ENCODE assay signal across 8 cellular contexts in genomic region chr2:128091691-128092050, GRCh38. TPM values are rescaled to one million over a fixed set of nuclear protein-coding genes. Genes with fewer than 3 reads are reported as not detected.
DNase-seq lines count a peak whose midpoint lies in the region; ATAC-seq and TF ChIP-seq lines count a peak whose summit lies in the region.

No MANE protein-coding gene starts in this region.

- peaks cover 51% of the 10 kb centered on the region for H3K4me1 Mint-ChIP-seq in stimulated activated naive CD8-positive, alpha-beta T cell treated with anti-CD3 and anti-CD28 coated beads, Interleukin-15, Interleukin-2, amounts not matched to agents 100 ng/mL and 50 ng/mL, for 24 hours (ENCODE audit: low read depth)
- H3K4me1 Mint-ChIP-seq in neural crest cell, result peaks cover 35% of the 10 kb centered on the region

- no peaks in the 10 kb centered on the region for H3K9me3 Mint-ChIP-seq in stimulated activated naive CD8-positive, alpha-beta T cell treated with anti-CD3 and anti-CD28 coated beads, Interleukin-15, Interleukin-2, amounts not matched to agents 100 ng/mL and 50 ng/mL, for 24 hours
- H3K9me3 Mint-ChIP-seq in neural crest cell, result no peaks in the 10 kb centered on the region

- H3F3A ChIP-seq in SU-DHL-6 (ENCODE audit: insufficient read depth), result peaks cover 17% of the 10 kb centered on the region; the same call in 1 of the 2 replicates

- H3K27ac ChIP-seq in SU-DHL-6 (ENCODE audit: low read depth, low read length), result peak overlapping the region; percentile 47
- peak overlapping the region; percentile 64 for H3K27ac ChIP-seq in epithelial cell of prostate

- H3K4me3 Mint-ChIP-seq in stimulated activated naive CD8-positive, alpha-beta T cell treated with anti-CD3 and anti-CD28 coated beads, Interleukin-15, Interleukin-2, amounts not matched to agents 100 ng/mL and 50 ng/mL, for 24 hours, result peak overlapping the region; percentile 96
- H3K4me3 Mint-ChIP-seq in neural crest cell, result peak overlapping the region; percentile 99

- TF ChIP-seq CTCF in SU-DHL-6 (IDR thresholded peaks at IDR 0.05; ENCODE audit: insufficient read depth, low read length, poor library complexity, severe bottlenecking) (no peak), neural crest cell (conservative IDR thresholded peaks at IDR 0.05) (no peak)

- H3K79me2 ChIP-seq in SU-DHL-6 (ENCODE audit: insufficient read depth, low read length), result peaks cover 56% of the 10 kb centered on the region

- no peaks in the 10 kb centered on the region for H3K27me3 ChIP-seq in SU-DHL-6 (ENCODE audit: low read length)

- no peak for DNase-seq in stimulated activated naive CD8-positive, alpha-beta T cell treated with anti-CD3 and anti-CD28 coated beads, Interleukin-15, Interleukin-2, amounts not matched to agents 100 U/mL and 50 U/mL, for 24 hours
- DNase-seq in epithelial cell of prostate (ENCODE audit: low read depth, low spot score), result no peak
- DNase-seq in neural crest cell (ENCODE audit: low read depth, low spot score), result no peak
- DNase-seq in cerebellum (ENCODE audit: low spot score), result no peak
- DNase-seq in stimulated activated CD4-positive, alpha-beta T cell treated with anti-CD3 and anti-CD28 coated beads, Interleukin-12 subunit alpha, Interleukin-12 subunit beta, amount 100 ng/mL, for 4 hours, result no peak

- peak overlapping the region; percentile 95 for H3K27ac Mint-ChIP-seq in stimulated activated naive CD8-positive, alpha-beta T cell treated with anti-CD3 and anti-CD28 coated beads, Interleukin-15, Interleukin-2, amounts not matched to agents 100 ng/mL and 50 ng/mL, for 24 hours
- H3K27ac Mint-ChIP-seq in neural crest cell (ENCODE audit: unreplicated experiment), result peak overlapping the region; percentile 91

- no peak overlapping the region for H2AFZ ChIP-seq in SU-DHL-6 (ENCODE audit: low read depth, low read length, severe bottlenecking)

- H3K9ac ChIP-seq in SU-DHL-6 (ENCODE audit: low read length), result peak overlapping the region; percentile 85

- H3K4me3 ChIP-seq in SU-DHL-6 (ENCODE audit: insufficient read depth, low read length, poor library complexity, severe bottlenecking), result peak overlapping the region; percentile 89

- no peaks in the 10 kb centered on the region for H3K9me3 ChIP-seq in SU-DHL-6 (ENCODE audit: insufficient read depth, low read length)

- no peaks in the 10 kb centered on the region for H3K36me3 ChIP-seq in SU-DHL-6 (ENCODE audit: low read length)

- no peaks in the 10 kb centered on the region for H3K9me2 ChIP-seq in SU-DHL-6 (replicated peaks; ENCODE audit: insufficient read depth, low read length)

- H3K4me2 ChIP-seq in SU-DHL-6 (ENCODE audit: low read depth, low read length, poor library complexity, severe bottlenecking), result peak overlapping the region; percentile 95

- no peak for ATAC-seq in stimulated activated naive CD8-positive, alpha-beta T cell treated with anti-CD3 and anti-CD28 coated beads, Interleukin-15, Interleukin-2, amounts not matched to agents 100 U/mL and 50 U/mL, for 24 hours
- ATAC-seq in GM19397 (IDR thresholded peaks at IDR 0.05; ENCODE audit: unreplicated experiment), result no peak

- H3K36me3 Mint-ChIP-seq in stimulated activated naive CD8-positive, alpha-beta T cell treated with anti-CD3 and anti-CD28 coated beads, Interleukin-15, Interleukin-2, amounts not matched to agents 100 ng/mL and 50 ng/mL, for 24 hours (ENCODE audit: low read depth), result peaks cover 15% of the 10 kb centered on the region
- no peaks in the 10 kb centered on the region for H3K36me3 Mint-ChIP-seq in neural crest cell (ENCODE audit: low read depth)

- peaks cover 18% of the 10 kb centered on the region; the same call in 1 of the 2 replicates for H4K20me1 ChIP-seq in SU-DHL-6 (ENCODE audit: low read depth, low read length)

- H3K27me3 Mint-ChIP-seq in stimulated activated naive CD8-positive, alpha-beta T cell treated with anti-CD3 and anti-CD28 coated beads, Interleukin-15, Interleukin-2, amounts not matched to agents 100 ng/mL and 50 ng/mL, for 24 hours, result no peaks in the 10 kb centered on the region
- no peaks in the 10 kb centered on the region for H3K27me3 Mint-ChIP-seq in neural crest cell (ENCODE audit: low read depth)

RNA-seq across cellular contexts. Expression of gene UGGT1, which starts 0.7 kb away (rescaled TPM):
- total RNA-seq in neural crest cell, result 58.7 and 59.1 TPM in 2 replicates
- total RNA-seq in cerebellum, result 48.5 TPM
